Comparison of ENCODE assay signal across 1 cellular context in the genomic region with DNA sequence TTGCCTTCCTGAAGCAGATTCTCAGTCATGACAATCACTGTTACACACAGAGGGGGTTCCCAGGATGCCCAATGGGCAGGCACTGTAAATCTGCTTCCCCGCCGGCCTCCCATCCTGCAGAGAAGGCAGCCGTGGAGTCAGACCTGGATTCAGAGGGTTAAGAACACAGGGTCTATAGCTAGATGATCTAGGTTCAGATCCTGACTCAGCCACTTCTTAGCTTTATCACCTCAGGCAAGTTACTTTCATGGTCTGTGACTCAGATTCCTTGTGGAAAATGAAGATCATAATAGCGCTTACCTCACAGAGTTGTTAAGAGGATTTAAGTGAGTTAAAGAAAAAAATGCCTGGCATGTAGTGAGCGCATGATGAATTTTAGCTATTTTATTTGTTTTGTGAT.
TF ChIP-seq lines count a peak whose summit lies in the region.

No MANE protein-coding gene starts in this region.

TF ChIP-seq in IMR-90, 13 proteins besides CTCF, POLR2A, EP300 and RAD21 (continued from another document):
- TF ChIP-seq, protein P1, sequence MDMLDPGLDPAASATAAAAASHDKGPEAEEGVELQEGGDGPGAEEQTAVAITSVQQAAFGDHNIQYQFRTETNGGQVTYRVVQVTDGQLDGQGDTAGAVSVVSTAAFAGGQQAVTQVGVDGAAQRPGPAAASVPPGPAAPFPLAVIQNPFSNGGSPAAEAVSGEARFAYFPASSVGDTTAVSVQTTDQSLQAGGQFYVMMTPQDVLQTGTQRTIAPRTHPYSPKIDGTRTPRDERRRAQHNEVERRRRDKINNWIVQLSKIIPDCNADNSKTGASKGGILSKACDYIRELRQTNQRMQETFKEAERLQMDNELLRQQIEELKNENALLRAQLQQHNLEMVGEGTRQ (IDR thresholded peaks at IDR 0.05; ENCODE audit: low read depth, low read length): no peak
